ENCODE assay signal across 1 cellular context in genomic region chr16:30697264-30698138, GRCh38.
TF ChIP-seq lines count a peak whose summit lies in the region.

No MANE protein-coding gene starts in this region.

TF ChIP-seq in HepG2, 621 proteins besides CTCF, POLR2A, EP300 and RAD21 (continued from another document and continues in another):
- TF ChIP-seq, protein P1, sequence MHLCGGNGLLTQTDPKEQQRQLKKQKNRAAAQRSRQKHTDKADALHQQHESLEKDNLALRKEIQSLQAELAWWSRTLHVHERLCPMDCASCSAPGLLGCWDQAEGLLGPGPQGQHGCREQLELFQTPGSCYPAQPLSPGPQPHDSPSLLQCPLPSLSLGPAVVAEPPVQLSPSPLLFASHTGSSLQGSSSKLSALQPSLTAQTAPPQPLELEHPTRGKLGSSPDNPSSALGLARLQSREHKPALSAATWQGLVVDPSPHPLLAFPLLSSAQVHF (CRISPR knock-in tag; IDR thresholded peaks at IDR 0.05), result no peak
- no peak for TF ChIP-seq ZNF260 (CRISPR knock-in tag; IDR thresholded peaks at IDR 0.05; ENCODE audit: borderline replicate concordance, low read depth)
- 0 out of 2 replicates have a peak, but pooled peaks have one; percentile 60 for TF ChIP-seq SALL2 (CRISPR knock-in tag; IDR thresholded peaks at IDR 0.05)
- TF ChIP-seq ZNF205 (CRISPR knock-in tag; IDR thresholded peaks at IDR 0.05), result no peak
- TF ChIP-seq, protein P2, sequence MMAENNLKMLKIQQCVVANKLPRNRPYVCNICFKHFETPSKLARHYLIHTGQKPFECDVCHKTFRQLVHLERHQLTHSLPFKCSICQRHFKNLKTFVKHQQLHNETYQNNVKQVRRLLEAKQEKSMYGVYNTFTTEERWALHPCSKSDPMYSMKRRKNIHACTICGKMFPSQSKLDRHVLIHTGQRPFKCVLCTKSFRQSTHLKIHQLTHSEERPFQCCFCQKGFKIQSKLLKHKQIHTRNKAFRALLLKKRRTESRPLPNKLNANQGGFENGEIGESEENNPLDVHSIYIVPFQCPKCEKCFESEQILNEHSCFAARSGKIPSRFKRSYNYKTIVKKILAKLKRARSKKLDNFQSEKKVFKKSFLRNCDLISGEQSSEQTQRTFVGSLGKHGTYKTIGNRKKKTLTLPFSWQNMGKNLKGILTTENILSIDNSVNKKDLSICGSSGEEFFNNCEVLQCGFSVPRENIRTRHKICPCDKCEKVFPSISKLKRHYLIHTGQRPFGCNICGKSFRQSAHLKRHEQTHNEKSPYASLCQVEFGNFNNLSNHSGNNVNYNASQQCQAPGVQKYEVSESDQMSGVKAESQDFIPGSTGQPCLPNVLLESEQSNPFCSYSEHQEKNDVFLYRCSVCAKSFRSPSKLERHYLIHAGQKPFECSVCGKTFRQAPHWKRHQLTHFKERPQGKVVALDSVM (CRISPR knock-in tag; IDR thresholded peaks at IDR 0.05), result no peak
- no peak for TF ChIP-seq ZFP36L1 (CRISPR knock-in tag; IDR thresholded peaks at IDR 0.05)
- TF ChIP-seq ZNF674 (CRISPR knock-in tag; IDR thresholded peaks at IDR 0.05; ENCODE audit: low read depth), result no peak
- no peak for TF ChIP-seq MXD1 (CRISPR knock-in tag; IDR thresholded peaks at IDR 0.05)
- TF ChIP-seq NBN (conservative IDR thresholded peaks at IDR 0.05), result no peak
- no peak; the same call in 1 of the 2 replicates for TF ChIP-seq PATZ1 (CRISPR knock-in tag; IDR thresholded peaks at IDR 0.05)
- no peak for TF ChIP-seq ARID2 (CRISPR knock-in tag; IDR thresholded peaks at IDR 0.05; ENCODE audit: borderline replicate concordance)
- no peak for TF ChIP-seq E2F1 (CRISPR knock-in tag; IDR thresholded peaks at IDR 0.05)
- no peak for TF ChIP-seq SOX6 (IDR thresholded peaks at IDR 0.05)
- no peak; the same call in 1 of the 2 replicates for TF ChIP-seq SOX6 (CRISPR knock-in tag; IDR thresholded peaks at IDR 0.05)
- TF ChIP-seq NFIC (IDR thresholded peaks at IDR 0.05; ENCODE audit: low read length), result no peak
- TF ChIP-seq ZNF282 (IDR thresholded peaks at IDR 0.05; ENCODE audit: partially characterized antibody), result no peak
- TF ChIP-seq, protein P3, sequence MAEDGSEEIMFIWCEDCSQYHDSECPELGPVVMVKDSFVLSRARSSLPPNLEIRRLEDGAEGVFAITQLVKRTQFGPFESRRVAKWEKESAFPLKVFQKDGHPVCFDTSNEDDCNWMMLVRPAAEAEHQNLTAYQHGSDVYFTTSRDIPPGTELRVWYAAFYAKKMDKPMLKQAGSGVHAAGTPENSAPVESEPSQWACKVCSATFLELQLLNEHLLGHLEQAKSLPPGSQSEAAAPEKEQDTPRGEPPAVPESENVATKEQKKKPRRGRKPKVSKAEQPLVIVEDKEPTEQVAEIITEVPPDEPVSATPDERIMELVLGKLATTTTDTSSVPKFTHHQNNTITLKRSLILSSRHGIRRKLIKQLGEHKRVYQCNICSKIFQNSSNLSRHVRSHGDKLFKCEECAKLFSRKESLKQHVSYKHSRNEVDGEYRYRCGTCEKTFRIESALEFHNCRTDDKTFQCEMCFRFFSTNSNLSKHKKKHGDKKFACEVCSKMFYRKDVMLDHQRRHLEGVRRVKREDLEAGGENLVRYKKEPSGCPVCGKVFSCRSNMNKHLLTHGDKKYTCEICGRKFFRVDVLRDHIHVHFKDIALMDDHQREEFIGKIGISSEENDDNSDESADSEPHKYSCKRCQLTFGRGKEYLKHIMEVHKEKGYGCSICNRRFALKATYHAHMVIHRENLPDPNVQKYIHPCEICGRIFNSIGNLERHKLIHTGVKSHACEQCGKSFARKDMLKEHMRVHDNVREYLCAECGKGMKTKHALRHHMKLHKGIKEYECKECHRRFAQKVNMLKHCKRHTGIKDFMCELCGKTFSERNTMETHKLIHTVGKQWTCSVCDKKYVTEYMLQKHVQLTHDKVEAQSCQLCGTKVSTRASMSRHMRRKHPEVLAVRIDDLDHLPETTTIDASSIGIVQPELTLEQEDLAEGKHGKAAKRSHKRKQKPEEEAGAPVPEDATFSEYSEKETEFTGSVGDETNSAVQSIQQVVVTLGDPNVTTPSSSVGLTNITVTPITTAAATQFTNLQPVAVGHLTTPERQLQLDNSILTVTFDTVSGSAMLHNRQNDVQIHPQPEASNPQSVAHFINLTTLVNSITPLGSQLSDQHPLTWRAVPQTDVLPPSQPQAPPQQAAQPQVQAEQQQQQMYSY (CRISPR knock-in tag; IDR thresholded peaks at IDR 0.05), result no peak
- TF ChIP-seq DMAP1 (CRISPR knock-in tag; IDR thresholded peaks at IDR 0.05), result no peak
- peak; percentile 94 for TF ChIP-seq HCFC1 (IDR thresholded peaks at IDR 0.05; ENCODE audit: low read depth, low read length)
- TF ChIP-seq MED13 (CRISPR knock-in tag; IDR thresholded peaks at IDR 0.05), result no peak
- no peak for TF ChIP-seq FOXO4 (CRISPR knock-in tag; conservative IDR thresholded peaks at IDR 0.05)
- TF ChIP-seq ZNF343 (CRISPR knock-in tag; IDR thresholded peaks at IDR 0.05), result no peak
- TF ChIP-seq, protein P4, sequence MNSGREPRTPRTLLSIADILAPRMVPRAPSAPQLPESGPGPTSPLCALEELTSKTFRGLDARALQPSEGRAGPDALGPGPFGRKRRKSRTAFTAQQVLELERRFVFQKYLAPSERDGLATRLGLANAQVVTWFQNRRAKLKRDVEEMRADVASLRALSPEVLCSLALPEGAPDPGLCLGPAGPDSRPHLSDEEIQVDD (CRISPR knock-in tag; IDR thresholded peaks at IDR 0.05; ENCODE audit: borderline replicate concordance), result no peak
- no peak for TF ChIP-seq HMG20B (CRISPR knock-in tag; conservative IDR thresholded peaks at IDR 0.05)
- TF ChIP-seq NCOR1 (IDR thresholded peaks at IDR 0.05; ENCODE audit: borderline replicate concordance, low read length), result no peak
- TF ChIP-seq AGO1 (IDR thresholded peaks at IDR 0.05; ENCODE audit: low read depth, low read length, poor library complexity, severe bottlenecking), result no peak
- TF ChIP-seq, protein P5, sequence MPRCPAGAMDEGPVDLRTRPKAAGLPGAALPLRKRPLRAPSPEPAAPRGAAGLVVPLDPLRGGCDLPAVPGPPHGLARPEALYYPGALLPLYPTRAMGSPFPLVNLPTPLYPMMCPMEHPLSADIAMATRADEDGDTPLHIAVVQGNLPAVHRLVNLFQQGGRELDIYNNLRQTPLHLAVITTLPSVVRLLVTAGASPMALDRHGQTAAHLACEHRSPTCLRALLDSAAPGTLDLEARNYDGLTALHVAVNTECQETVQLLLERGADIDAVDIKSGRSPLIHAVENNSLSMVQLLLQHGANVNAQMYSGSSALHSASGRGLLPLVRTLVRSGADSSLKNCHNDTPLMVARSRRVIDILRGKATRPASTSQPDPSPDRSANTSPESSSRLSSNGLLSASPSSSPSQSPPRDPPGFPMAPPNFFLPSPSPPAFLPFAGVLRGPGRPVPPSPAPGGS (CRISPR knock-in tag; IDR thresholded peaks at IDR 0.05), result no peak; the same call in 1 of the 2 replicates
- no peak for TF ChIP-seq GPN1 (CRISPR knock-in tag; IDR thresholded peaks at IDR 0.05; ENCODE audit: borderline replicate concordance)
- TF ChIP-seq TGIF2 (CRISPR knock-in tag; IDR thresholded peaks at IDR 0.05), result peak; percentile 65
- TF ChIP-seq, protein P6, sequence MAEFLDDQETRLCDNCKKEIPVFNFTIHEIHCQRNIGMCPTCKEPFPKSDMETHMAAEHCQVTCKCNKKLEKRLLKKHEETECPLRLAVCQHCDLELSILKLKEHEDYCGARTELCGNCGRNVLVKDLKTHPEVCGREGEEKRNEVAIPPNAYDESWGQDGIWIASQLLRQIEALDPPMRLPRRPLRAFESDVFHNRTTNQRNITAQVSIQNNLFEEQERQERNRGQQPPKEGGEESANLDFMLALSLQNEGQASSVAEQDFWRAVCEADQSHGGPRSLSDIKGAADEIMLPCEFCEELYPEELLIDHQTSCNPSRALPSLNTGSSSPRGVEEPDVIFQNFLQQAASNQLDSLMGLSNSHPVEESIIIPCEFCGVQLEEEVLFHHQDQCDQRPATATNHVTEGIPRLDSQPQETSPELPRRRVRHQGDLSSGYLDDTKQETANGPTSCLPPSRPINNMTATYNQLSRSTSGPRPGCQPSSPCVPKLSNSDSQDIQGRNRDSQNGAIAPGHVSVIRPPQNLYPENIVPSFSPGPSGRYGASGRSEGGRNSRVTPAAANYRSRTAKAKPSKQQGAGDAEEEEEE (CRISPR knock-in tag; IDR thresholded peaks at IDR 0.05; ENCODE audit: borderline replicate concordance), result no peak
- TF ChIP-seq ZNF562 (CRISPR knock-in tag; IDR thresholded peaks at IDR 0.05; ENCODE audit: borderline replicate concordance), result no peak
- no peak; the same call in 1 of the 2 replicates for TF ChIP-seq CCDC6 (CRISPR knock-in tag; IDR thresholded peaks at IDR 0.05)
- no peak for TF ChIP-seq HOXA9 (CRISPR knock-in tag; IDR thresholded peaks at IDR 0.05; ENCODE audit: borderline replicate concordance)
- TF ChIP-seq JUN (CRISPR knock-in tag; IDR thresholded peaks at IDR 0.05), result no peak
- TF ChIP-seq AHDC1 (CRISPR knock-in tag; IDR thresholded peaks at IDR 0.05; ENCODE audit: borderline replicate concordance), result 0 out of 2 replicates have a peak, but pooled peaks have one; percentile 9
- TF ChIP-seq ZNF605 (CRISPR knock-in tag; IDR thresholded peaks at IDR 0.05), result no peak
- no peak for TF ChIP-seq FOXC1 (CRISPR knock-in tag; IDR thresholded peaks at IDR 0.05; ENCODE audit: borderline replicate concordance)
- no peak for TF ChIP-seq FIP1L1 (IDR thresholded peaks at IDR 0.05; ENCODE audit: borderline replicate concordance, insufficient read depth, low read depth, low read length)
- no peak for TF ChIP-seq ZNF775 (CRISPR knock-in tag; IDR thresholded peaks at IDR 0.05; ENCODE audit: borderline replicate concordance)
- no peak for TF ChIP-seq TBP (CRISPR knock-in tag; IDR thresholded peaks at IDR 0.05)
- peak; percentile 85; the same call in 1 of the 2 replicates for TF ChIP-seq POGZ (CRISPR knock-in tag; IDR thresholded peaks at IDR 0.05)
